14 cellular contexts compared by ENCODE assay signal in the genomic region with DNA sequence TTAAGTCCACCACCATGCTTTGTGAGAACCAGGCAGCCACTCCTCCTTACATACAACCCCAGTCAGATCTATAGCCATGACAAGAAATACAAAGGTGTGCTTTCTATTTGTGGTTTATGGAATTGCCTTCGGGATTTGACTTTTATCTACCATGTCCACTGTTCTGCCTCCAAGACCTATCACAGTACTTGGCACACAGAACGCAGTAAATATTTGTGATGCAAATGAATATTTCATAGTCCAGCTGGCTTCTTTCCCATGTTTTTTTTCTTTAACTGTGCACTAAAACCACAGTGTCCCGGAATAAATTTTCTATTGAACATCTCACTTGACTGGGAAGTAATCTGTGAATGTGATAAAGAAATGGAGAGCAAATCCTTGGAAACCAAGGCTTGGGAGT.
"Had no signal": no experiment of that assay in that cellular context is flagged by ENCODE, and none has a peak within 500 bp of the region (broad histone marks: within the 10 kb centered on the region; RNA-seq: fewer than 3 reads in every experiment).

No MANE protein-coding gene starts in this region.

- H3K27me3 ChIP-seq: thyroid gland had no signal

- H3K9ac ChIP-seq: SK-N-SH had no signal

- ATAC-seq: activated T-helper 17 cell treated with anti-CD3 and anti-CD28 coated beads, Interleukin-2, amount 50 U/mL, for 72 hours; esophagus mucosa had no signal

- H3K36me3 ChIP-seq: thyroid gland had no signal

- H3K9me3 ChIP-seq: SK-N-SH, thyroid gland had no signal

- H3K4me3 ChIP-seq: lung, thyroid gland had no signal

- DNase-seq: activated naive CD4-positive, alpha-beta T cell; activated T-cell treated with anti-CD3 and anti-CD28 coated beads, Interleukin-2, amount 50 U/mL, for 1 hour; effector CD8-positive, alpha-beta T cell; naive B cell; occipital lobe; posterior cingulate gyrus; retina; SK-N-SH; stimulated activated CD4-positive, alpha-beta T cell treated with anti-CD3 and anti-CD28 coated beads, Interleukin-4, amount 100 ng/mL, for 1 hour; stimulated activated naive CD4-positive, alpha-beta T cell treated with Interleukin-2 at 50 U/mL for 16 hours; thyroid gland had no signal
